12 cellular contexts compared by ENCODE assay signal in genomic region chr3:15521573-15521965, GRCh38. TPM values are rescaled to one million over a fixed set of nuclear protein-coding genes. Genes with fewer than 3 reads are reported as not detected.
A peak's percentile ranks its signal among the peaks of the same experiment; 100 is the strongest.
DNase-seq lines count a peak whose midpoint lies in the region; ATAC-seq and TF ChIP-seq lines count a peak whose summit lies in the region.
"Had no signal": no experiment of that assay in that cellular context is flagged by ENCODE, and none has a peak within 500 bp of the region (broad histone marks: within the 10 kb centered on the region; RNA-seq: fewer than 3 reads in every experiment).

TSS of gene COLQ (minus strand) at chr3:15521706. CDS start at chr3:15521625, 81 bp downstream.

- no peak within 1 kb of the TSS for H2BK5ac ChIP-seq in mesenchymal stem cell (ENCODE audit: low read depth, low read length, poor library complexity, severe bottlenecking)

- peak within 1 kb of the TSS; percentile 37 for H3K4me3 Mint-ChIP-seq in activated naive CD8-positive, alpha-beta T cell treated with anti-CD3 and anti-CD28 coated beads, Interleukin-2, amount 50 U/mL, for 24 hours

- no peaks in the 10 kb centered on the region for H3K79me1 ChIP-seq in mesenchymal stem cell (replicated peaks; ENCODE audit: low read length, poor library complexity, severe bottlenecking)

- H3K4me1 ChIP-seq in cardiac muscle cell (ENCODE audit: low read depth) (peaks cover 32% of the 10 kb centered on the region), mesenchymal stem cell (ENCODE audit: control insufficient read depth, insufficient read depth, low read depth, low read length) (peaks cover 2% of the 10 kb centered on the region), tibial artery (peaks cover 0 to 40% (median 11%) of the 10 kb centered on the region in 4 donors)

- peak within 1 kb of the TSS; percentile 5 for H3K4me3 ChIP-seq in cardiac muscle cell
- no peak within 1 kb of the TSS for H3K4me3 ChIP-seq in mesenchymal stem cell (ENCODE audit: insufficient read depth in 1 of 2, low read depth in 1 of 2, low read length in 2 of 2)
- H3K4me3 ChIP-seq in tibial artery = peak within 1 kb of the TSS; percentile 33 to 45
- H3K4me3 ChIP-seq: mucosa of descending colon had no signal

- H3K4ac ChIP-seq in mesenchymal stem cell (ENCODE audit: low read depth in 1 of 2, low read length in 2 of 2) = no peak within 1 kb of the TSS

- no CpG with 5 or more reads among the region's 6 CpGs for WGBS in mesenchymal stem cell

- DNase-seq in cardiac muscle cell (ENCODE audit: low read depth in 1 of 2, low spot score in 1 of 2) (peak; percentile 24 to 46), Right ventricle myocardium inferior (ENCODE audit: missing footprints) (no peak), mesenchymal stem cell (peak; percentile 20), tibial artery (no peak), activated gamma-delta T cell (lab: John Stamatoyannopoulos, UW) (no peak)
- DNase-seq in activated naive CD8-positive, alpha-beta T cell treated with anti-CD3 and anti-CD28 coated beads, Interleukin-2, amount 50 U/mL, for 24 hours = no peak
- DNase-seq: AML-193, mucosa of descending colon, NCI-H146 had no signal

- no peak within 1 kb of the TSS for H4K91ac ChIP-seq in mesenchymal stem cell (ENCODE audit: low read length)

- peaks cover 6% of the 10 kb centered on the region for H3K27me3 Mint-ChIP-seq in activated naive CD8-positive, alpha-beta T cell treated with anti-CD3 and anti-CD28 coated beads, Interleukin-2, amount 50 U/mL, for 24 hours

- H3K23ac ChIP-seq in mesenchymal stem cell (ENCODE audit: low read length in 2 of 2) = no peak within 1 kb of the TSS

- H3K9ac ChIP-seq in mesenchymal stem cell (ENCODE audit: low read length) = no peak within 1 kb of the TSS

- H3K9me3 ChIP-seq in cardiac muscle cell (ENCODE audit: low read depth) (no peaks in the 10 kb centered on the region), mesenchymal stem cell (ENCODE audit: control insufficient read depth, low read length) (no peaks in the 10 kb centered on the region), tibial artery (no peaks in the 10 kb centered on the region)
- H3K9me3 ChIP-seq: mucosa of descending colon had no signal

- no peaks in the 10 kb centered on the region for H3K36me3 Mint-ChIP-seq in activated naive CD8-positive, alpha-beta T cell treated with anti-CD3 and anti-CD28 coated beads, Interleukin-2, amount 50 U/mL, for 24 hours (ENCODE audit: low read depth)

- peak within 1 kb of the TSS in 1 of 2 experiments; percentile 65 for H3K14ac ChIP-seq in mesenchymal stem cell (ENCODE audit: low read length in 2 of 2)

- no peak within 1 kb of the TSS for H4K8ac ChIP-seq in mesenchymal stem cell (ENCODE audit: low read length)

- no peak for ATAC-seq in Right ventricle myocardium inferior
- no peak for ATAC-seq in activated naive CD8-positive, alpha-beta T cell treated with anti-CD3 and anti-CD28 coated beads, Interleukin-2, amount 50 U/mL, for 24 hours
- no peak for ATAC-seq in HG02885 (IDR thresholded peaks at IDR 0.05; ENCODE audit: poor library complexity, unreplicated experiment)
- ATAC-seq in HG02588 (IDR thresholded peaks at IDR 0.05; ENCODE audit: unreplicated experiment) = no peak
- ATAC-seq: mucosa of descending colon had no signal

- peaks cover 24% of the 10 kb centered on the region for H3K4me1 Mint-ChIP-seq in activated naive CD8-positive, alpha-beta T cell treated with anti-CD3 and anti-CD28 coated beads, Interleukin-2, amount 50 U/mL, for 24 hours

- H3K27ac ChIP-seq in cardiac muscle cell = peak within 1 kb of the TSS; percentile 89
- H3K27ac ChIP-seq in mesenchymal stem cell (ENCODE audit: low read length, poor library complexity, severe bottlenecking) = no peak within 1 kb of the TSS
- H3K27ac ChIP-seq in tibial artery = peak within 1 kb of the TSS; percentile 46 to 50

- no peaks in the 10 kb centered on the region for H3K36me3 ChIP-seq in cardiac muscle cell
- no peaks in the 10 kb centered on the region for H3K36me3 ChIP-seq in mesenchymal stem cell (ENCODE audit: control insufficient read depth in 1 of 2, insufficient read depth in 2 of 2, low read depth in 1 of 2, low read length in 2 of 2)
- H3K36me3 ChIP-seq in tibial artery = no peaks in the 10 kb centered on the region

- no peak within 1 kb of the TSS for H2BK15ac ChIP-seq in mesenchymal stem cell (ENCODE audit: low read depth, poor library complexity, severe bottlenecking)

- no peak within 1 kb of the TSS for H2AK5ac ChIP-seq in mesenchymal stem cell (ENCODE audit: low read length, severe bottlenecking)

- H3K9me3 Mint-ChIP-seq in activated naive CD8-positive, alpha-beta T cell treated with anti-CD3 and anti-CD28 coated beads, Interleukin-2, amount 50 U/mL, for 24 hours = no peaks in the 10 kb centered on the region

- intact Hi-C loops in Right ventricle myocardium inferior (cut with DNase I) = no loop called here
- intact Hi-C loops in tibial artery (cut with DNase I; ENCODE audit: low total_unique reads) = no loop called here

- H3K27me3 ChIP-seq in cardiac muscle cell (no peaks in the 10 kb centered on the region), mesenchymal stem cell (ENCODE audit: control insufficient read depth in 1 of 2, insufficient read depth in 1 of 2, low read length in 2 of 2) (peaks cover 0 to 22% of the 10 kb centered on the region in 2 experiments), tibial artery (no peaks in the 10 kb centered on the region)

- TF ChIP-seq CTCF in cardiac muscle cell (IDR thresholded peaks at IDR 0.05; ENCODE audit: low read depth, low read length) (no peak), tibial artery (IDR thresholded peaks at IDR 0.05) (no peak)

- no peak within 1 kb of the TSS for H2AFZ ChIP-seq in mesenchymal stem cell (ENCODE audit: low read depth, low read length)

- no peak within 1 kb of the TSS for H2BK12ac ChIP-seq in mesenchymal stem cell (ENCODE audit: low read length in 2 of 2)

- H3K27ac Mint-ChIP-seq in activated naive CD8-positive, alpha-beta T cell treated with anti-CD3 and anti-CD28 coated beads, Interleukin-2, amount 50 U/mL, for 24 hours = peak within 1 kb of the TSS; percentile 40

- no peak within 1 kb of the TSS for H2BK120ac ChIP-seq in mesenchymal stem cell (ENCODE audit: low read depth, low read length)

- H3K18ac ChIP-seq in mesenchymal stem cell (ENCODE audit: low read depth in 1 of 2, low read length in 2 of 2) = peak within 1 kb of the TSS in 1 of 2 experiments; percentile 49

- H3K4me2 ChIP-seq in mesenchymal stem cell (ENCODE audit: low read length, poor library complexity, severe bottlenecking) = no peak within 1 kb of the TSS

RNA-seq across cellular contexts. Expression of gene COLQ, which starts in this region (rescaled TPM):
- total RNA-seq in cardiac muscle cell (4.5 and 10.4 TPM in 2 replicates), Right ventricle myocardium inferior (1.7 TPM)
- 7.5 and 12.6 TPM in 2 replicates for polyA plus RNA-seq in cardiac muscle cell
- 0.37 TPM for polyA plus RNA-seq in mesenchymal stem cell (2013, experiment 1 of 2)
- polyA plus RNA-seq in mesenchymal stem cell (2013, experiment 2 of 2) = 0.47 TPM
- total RNA-seq: HT-29 had no signal

Comparison
In these comparisons a context has a peak if more than half of its experiments do, and no peak if none do; other contexts are left out.
1. DNase-seq: peak in cardiac muscle cell (2 of 2) and mesenchymal stem cell (single experiment); none in Right ventricle myocardium inferior (single experiment), activated naive CD8-positive, alpha-beta T cell treated with anti-CD3 and anti-CD28 coated beads, Interleukin-2, amount 50 U/mL, for 24 hours (single experiment), tibial artery (0 of 2) and activated gamma-delta T cell (single experiment).
2. H3K4me3 ChIP-seq: peak in cardiac muscle cell (single experiment) and tibial artery (2 of 2); none in mesenchymal stem cell (0 of 2).